Comparison of ENCODE assay signal across 17 cellular contexts in the genomic region with DNA sequence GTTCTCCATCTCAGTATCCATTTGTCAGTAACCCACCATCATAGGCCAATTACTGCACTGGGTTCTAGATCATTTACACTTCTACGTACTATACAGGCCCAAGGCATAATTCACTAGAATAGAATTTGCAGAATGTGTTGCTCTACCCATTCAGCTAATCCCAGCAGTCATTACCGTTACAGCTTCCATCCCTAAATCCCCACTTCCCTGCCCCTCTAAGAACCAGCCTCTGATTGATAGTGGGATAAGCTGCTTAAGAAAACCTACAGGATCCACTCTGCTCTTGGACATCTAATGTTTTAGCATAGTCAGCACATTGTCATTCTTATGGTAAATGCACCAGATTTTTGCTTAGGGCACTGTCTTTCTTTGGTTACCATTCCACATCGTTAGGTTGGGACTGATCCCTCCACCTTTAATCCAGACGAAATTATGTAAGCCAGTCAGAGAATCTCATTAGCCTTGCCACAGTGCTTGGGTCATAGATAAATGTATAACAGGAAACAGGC. TPM values are rescaled to one million over a fixed set of nuclear protein-coding genes. Genes with fewer than 3 reads are reported as not detected.
DNase-seq lines count a peak whose midpoint lies in the region; ATAC-seq, FAIRE-seq and TF ChIP-seq lines count a peak whose summit lies in the region.
"Had no signal": no experiment of that assay in that cellular context is flagged by ENCODE, and none has a peak within 500 bp of the region (broad histone marks: within the 10 kb centered on the region; RNA-seq: fewer than 3 reads in every experiment).

No MANE protein-coding gene starts in this region.

- no peak overlapping the region for H3K9ac ChIP-seq in neural progenitor cell

- FAIRE-seq in A549 (lab: Jason Lieb, UNC) (no peak), D721Med (lab: Jason Lieb, UNC) (peak; percentile 98)
- FAIRE-seq: GM12878 had no signal

- no peak for TF ChIP-seq RAD21 in A549 (conservative IDR thresholded peaks at IDR 0.05 in 1 of 2, IDR thresholded peaks at IDR 0.05 in 1 of 2)

- H3K27ac Mint-ChIP-seq in neural progenitor cell = no peak overlapping the region
- H3K27ac Mint-ChIP-seq: CD4-positive, CD25-positive, alpha-beta regulatory T cell; CD8-positive, alpha-beta memory T cell; H9 had no signal

- H3K79me2 ChIP-seq in neural progenitor cell (ENCODE audit: low read depth) = no peaks in the 10 kb centered on the region

- no peak for TF ChIP-seq EP300 in A549 (IDR thresholded peaks at IDR 0.05)

- H3K4me3 Mint-ChIP-seq in neural progenitor cell = no peak overlapping the region
- H3K4me3 Mint-ChIP-seq: CD4-positive, CD25-positive, alpha-beta regulatory T cell; CD8-positive, alpha-beta memory T cell; H9 had no signal

- H3K27me3 Mint-ChIP-seq in neural progenitor cell (ENCODE audit: insufficient read depth, low read depth) = peaks cover 2% of the 10 kb centered on the region

- no peak for ATAC-seq in A549
- ATAC-seq in HG02885 (IDR thresholded peaks at IDR 0.05; ENCODE audit: poor library complexity, unreplicated experiment) = no peak
- ATAC-seq: GM12878 had no signal

- H2AFZ ChIP-seq in neural progenitor cell (replicated peaks) = no peak overlapping the region

- no peak for TF ChIP-seq POLR2A in A549 (IDR thresholded peaks at IDR 0.05; ENCODE audit: low read length)

- H3K36me3 Mint-ChIP-seq in neural progenitor cell = peaks cover 10% of the 10 kb centered on the region
- H3K36me3 Mint-ChIP-seq: CD4-positive, CD25-positive, alpha-beta regulatory T cell had no signal

- TF ChIP-seq CTCF in A549 (IDR thresholded peaks at IDR 0.05) = no peak
- TF ChIP-seq CTCF in D721Med (IDR thresholded peaks at IDR 0.05; ENCODE audit: insufficient read depth, missing control alignments) = no peak
- no peak for TF ChIP-seq CTCF in neural progenitor cell (IDR thresholded peaks at IDR 0.05)

- DNase-seq in A549 (ENCODE audit: low read depth in 1 of 2, low spot score in 1 of 2) (no peak), D721Med (ENCODE audit: insufficient read length, low spot score) (peak; percentile 25), NCI-H82 treated with DMSO at 0.1 percent for 48 hours (lab: John Stamatoyannopoulos, UW; ENCODE audit: unreplicated experiment) (peak; percentile 85), neural progenitor cell (ENCODE audit: low spot score) (peak; percentile 22)
- DNase-seq in activated CD8-positive, alpha-beta memory T cell treated with anti-CD3 and anti-CD28 coated beads, Interleukin-2, amount 50 U/mL, for 4 hours = no peak
- DNase-seq: ACHN; BE2C; C1 segment of cervical spinal cord; CD4-positive, CD25-positive, alpha-beta regulatory T cell; CD8-positive, alpha-beta memory T cell; COR-L47; DMS153; DMS79; GOT3; H9 had no signal

- no peaks in the 10 kb centered on the region for H3K27me3 ChIP-seq in neural progenitor cell
- H3K27me3 ChIP-seq: BE2C had no signal

- CTCF ChIA-PET in A549 (lab: Yijun Ruan, JAX) = interaction anchor here (2.1 kb wide), 1 partner anchor 47 kb away, joined by 4 read pairs; no protein-coding TSS in a partner anchor

- WGBS in A549 (ENCODE audit: missing lambda C conversion rate) = 66% methylated on average over 4 of the region's 4 CpGs

- H3K4me3 ChIP-seq in A549 (no peak overlapping the region), neural progenitor cell (no peak overlapping the region)
- H3K4me3 ChIP-seq: GM12878 had no signal

- H3K36me3 ChIP-seq in neural progenitor cell = peaks cover 14% of the 10 kb centered on the region
- H3K36me3 ChIP-seq: BE2C had no signal

- no peaks in the 10 kb centered on the region for H3K9me3 ChIP-seq in A549
- peaks cover 6% of the 10 kb centered on the region for H3K9me3 ChIP-seq in neural progenitor cell (ENCODE audit: low read depth)
- H3K9me3 ChIP-seq: BE2C had no signal

- no peaks in the 10 kb centered on the region for H4K20me1 ChIP-seq in neural progenitor cell (ENCODE audit: low read depth)

- peaks cover 27% of the 10 kb centered on the region for H3F3A ChIP-seq in neural progenitor cell (ENCODE audit: low read depth)

- H3K4me2 ChIP-seq in A549 = no peak overlapping the region
- no peak overlapping the region for H3K4me2 ChIP-seq in neural progenitor cell

- peaks cover 19% of the 10 kb centered on the region for H3K9me3 Mint-ChIP-seq in neural progenitor cell
- H3K9me3 Mint-ChIP-seq: CD8-positive, alpha-beta memory T cell had no signal

- H3K27ac ChIP-seq in A549 (no peak overlapping the region), neural progenitor cell (no peak overlapping the region)

- POLR2A ChIA-PET in A549 (lab: Yijun Ruan, JAX) = no interaction called here

- H3K4me1 Mint-ChIP-seq in neural progenitor cell = peaks cover 12% of the 10 kb centered on the region

- H3K4me1 ChIP-seq in A549 = no peaks in the 10 kb centered on the region
- H3K4me1 ChIP-seq in neural progenitor cell = peaks cover 13% of the 10 kb centered on the region
- H3K4me1 ChIP-seq: BE2C had no signal

TF ChIP-seq in A549, 52 proteins besides CTCF, POLR2A, EP300 and RAD21:
- peak; percentile 94 for TF ChIP-seq MAFK (IDR thresholded peaks at IDR 0.05; ENCODE audit: partially characterized antibody)
- TF ChIP-seq, protein P1, sequence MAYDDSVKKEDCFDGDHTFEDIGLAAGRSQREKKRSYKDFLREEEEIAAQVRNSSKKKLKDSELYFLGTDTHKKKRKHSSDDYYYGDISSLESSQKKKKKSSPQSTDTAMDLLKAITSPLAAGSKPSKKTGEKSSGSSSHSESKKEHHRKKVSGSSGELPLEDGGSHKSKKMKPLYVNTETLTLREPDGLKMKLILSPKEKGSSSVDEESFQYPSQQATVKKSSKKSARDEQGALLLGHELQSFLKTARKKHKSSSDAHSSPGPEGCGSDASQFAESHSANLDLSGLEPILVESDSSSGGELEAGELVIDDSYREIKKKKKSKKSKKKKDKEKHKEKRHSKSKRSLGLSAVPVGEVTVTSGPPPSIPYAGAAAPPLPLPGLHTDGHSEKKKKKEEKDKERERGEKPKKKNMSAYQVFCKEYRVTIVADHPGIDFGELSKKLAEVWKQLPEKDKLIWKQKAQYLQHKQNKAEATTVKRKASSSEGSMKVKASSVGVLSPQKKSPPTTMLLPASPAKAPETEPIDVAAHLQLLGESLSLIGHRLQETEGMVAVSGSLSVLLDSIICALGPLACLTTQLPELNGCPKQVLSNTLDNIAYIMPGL (CRISPR knock-in tag; IDR thresholded peaks at IDR 0.05; ENCODE audit: borderline replicate concordance) = no peak
- no peak for TF ChIP-seq CBX8 (IDR thresholded peaks at IDR 0.05)
- no peak for TF ChIP-seq HOXB13 (CRISPR knock-in tag; IDR thresholded peaks at IDR 0.05; ENCODE audit: low read depth)
- TF ChIP-seq NPAS2 (CRISPR knock-in tag; IDR thresholded peaks at IDR 0.05; ENCODE audit: borderline replicate concordance) = no peak
- no peak for TF ChIP-seq CEBPB (IDR thresholded peaks at IDR 0.05)

RNA-seq across cellular contexts. Expression of a gene that starts 39.3 kb away (rescaled TPM):
- 43.2 and 53.9 TPM in 2 replicates for polyA plus RNA-seq in A549 (2011; rRNA removed)
- 8.7 TPM in 2 replicates for polyA plus RNA-seq in A549 (2012; cell fraction: cytosol; rRNA removed)
- polyA plus RNA-seq in A549 (2012; cell fraction: nucleus; rRNA removed) = 14.1 and 16.5 TPM in 2 replicates
- polyA plus RNA-seq in A549 (2017; fragmentation: RNase III; extraction: RNeasy Plus Mini Kit Qiagen cat#74134 plus additional on column Dnase treatment) = 24.6 to 29.9 TPM (median 25.9 TPM) in 3 replicates
- polyA minus RNA-seq in A549 (2011; rRNA and poly(A)+ RNA removed) = 28.2 and 33.4 TPM in 2 replicates
- total RNA-seq in neural progenitor cell (ENCODE audit: low replicate concordance) = 112 and 198 TPM in 2 replicates

Comparison
In these comparisons a context has a peak if more than half of its experiments do, and no peak if none do; other contexts are left out.
1. DNase-seq: peak in D721Med (single experiment), NCI-H82 treated with DMSO at 0.1 percent for 48 hours (single experiment) and neural progenitor cell (single experiment); none in A549 (0 of 2) and activated CD8-positive, alpha-beta memory T cell treated with anti-CD3 and anti-CD28 coated beads, Interleukin-2, amount 50 U/mL, for 4 hours (single experiment).